Comparison of ENCODE assay signal across 8 cellular contexts in genomic region chr17:59154335-59154720, GRCh38. TPM values are rescaled to one million over a fixed set of nuclear protein-coding genes. Genes with fewer than 3 reads are reported as not detected.
DNase-seq lines count a peak whose midpoint lies in the region; ATAC-seq, FAIRE-seq and TF ChIP-seq lines count a peak whose summit lies in the region.

No MANE protein-coding gene starts in this region.

- H3K27me3 ChIP-seq in fibroblast of lung (ENCODE audit: control insufficient read depth, insufficient read depth, low read length) = no peaks in the 10 kb centered on the region
- H3K27me3 ChIP-seq in neuronal stem cell (ENCODE audit: control insufficient read depth in 3 of 3, insufficient read depth in 3 of 3, low read depth in 1 of 3, low read length in 3 of 3) = no peaks in the 10 kb centered on the region

- no peak overlapping the region for H3K14ac ChIP-seq in neuronal stem cell (ENCODE audit: low read length)

- H3K27ac ChIP-seq in fibroblast of lung (ENCODE audit: insufficient read depth, low read length) (peak overlapping the region; percentile 94), neuronal stem cell (replicated peaks; ENCODE audit: low read length) (peak overlapping the region; percentile 97)

- peaks cover 10% of the 10 kb centered on the region for H3K4me1 ChIP-seq in fibroblast of lung (ENCODE audit: control insufficient read depth, extremely low read depth, insufficient read depth, low read length)
- peaks cover 0 to 12% of the 10 kb centered on the region in 2 donors for H3K4me1 ChIP-seq in neuronal stem cell (ENCODE audit: control insufficient read depth in 2 of 2, insufficient read depth in 1 of 2, low read depth in 1 of 2, low read length in 2 of 2)

- H2AFZ ChIP-seq in fibroblast of lung (ENCODE audit: low read length) (peak overlapping the region; percentile 76), neuronal stem cell (ENCODE audit: low read length) (peak overlapping the region; percentile 55)

- peak overlapping the region; percentile 26 for H3K4ac ChIP-seq in neuronal stem cell (ENCODE audit: low read length)

- H3K79me2 ChIP-seq in fibroblast of lung (ENCODE audit: control insufficient read depth, insufficient read depth, low read length) = peaks cover 86% of the 10 kb centered on the region

- H3K36me3 ChIP-seq in fibroblast of lung (ENCODE audit: control insufficient read depth, insufficient read depth, low read length) (no peaks in the 10 kb centered on the region), neuronal stem cell (replicated peaks in 1 of 2; ENCODE audit: control insufficient read depth in 2 of 2, insufficient read depth in 2 of 2, low read length in 2 of 2) (peaks cover 0 to 52% of the 10 kb centered on the region in 2 donors)

- H2BK12ac ChIP-seq in neuronal stem cell (ENCODE audit: low read length) = no peak overlapping the region

- H4K8ac ChIP-seq in neuronal stem cell (ENCODE audit: low read depth, low read length) = no peak overlapping the region

- peak overlapping the region; percentile 72 for H2AK5ac ChIP-seq in neuronal stem cell (ENCODE audit: low read depth, low read length)

- peak overlapping the region; percentile 80 for H3K4me3 ChIP-seq in LNCaP clone FGC (ENCODE audit: low read depth, low read length)
- peak overlapping the region; percentile 67 to 90 (median 85) for H3K4me3 ChIP-seq in fibroblast of lung (replicated peaks in 1 of 4; ENCODE audit: control extremely low read depth in 1 of 4, insufficient read depth in 1 of 4, low read depth in 3 of 4, low read length in 4 of 4)
- H3K4me3 ChIP-seq in neuronal stem cell (ENCODE audit: low read length in 2 of 2) = peak overlapping the region; percentile 91 to 93

- peak; percentile 72 for FAIRE-seq in urothelium cell line (lab: Jason Lieb, UNC)

- H3K23ac ChIP-seq in neuronal stem cell (ENCODE audit: low read depth, low read length, poor library complexity) = peak overlapping the region; percentile 10

- H3K79me1 ChIP-seq in neuronal stem cell (ENCODE audit: low read depth, low read length) = no peaks in the 10 kb centered on the region

- H3K18ac ChIP-seq in neuronal stem cell (ENCODE audit: low read length) = peak overlapping the region; percentile 96

- H4K20me1 ChIP-seq in fibroblast of lung (ENCODE audit: control insufficient read depth, extremely low read depth, insufficient read depth, low read length) = no peaks in the 10 kb centered on the region

- no peak for ATAC-seq in GM21360 (IDR thresholded peaks at IDR 0.05; ENCODE audit: unreplicated experiment)

- H4K91ac ChIP-seq in neuronal stem cell (ENCODE audit: low read depth, low read length, poor library complexity) = peak overlapping the region; percentile 89

- peak overlapping the region; percentile 90 for H2BK5ac ChIP-seq in neuronal stem cell (ENCODE audit: low read length)

- H3K9ac ChIP-seq in fibroblast of lung (ENCODE audit: insufficient read depth, low read length) (peak overlapping the region; percentile 80), neuronal stem cell (ENCODE audit: low read depth, low read length, poor library complexity) (peak overlapping the region; percentile 90)

- H2BK15ac ChIP-seq in neuronal stem cell (ENCODE audit: low read length) = peak overlapping the region; percentile 28

- DNase-seq in DMS153 treated with DMSO at 0.1 percent for 48 hours (lab: John Stamatoyannopoulos, UW; ENCODE audit: unreplicated experiment) (peak; percentile 59), DMS153 (lab: John Stamatoyannopoulos, UW) (no peak), LNCaP clone FGC (ENCODE audit: low read depth) (no peak), fibroblast of lung (ENCODE audit: low read depth in 2 of 2) (peak; percentile 44 to 51), neuronal stem cell (ENCODE audit: low spot score) (peak; percentile 48), urothelium cell line (ENCODE audit: low spot score) (peak; percentile 62)
- DNase-seq in activated CD4-positive, alpha-beta T cell treated with anti-CD3 and anti-CD28 coated beads for 4 hours = peak; percentile 17 to 28

- TF ChIP-seq CTCF in LNCaP clone FGC (IDR thresholded peaks at IDR 0.05; ENCODE audit: control insufficient read depth, extremely low read depth, insufficient read depth) (no peak), fibroblast of lung (conservative IDR thresholded peaks at IDR 0.05 in 1 of 2, IDR thresholded peaks at IDR 0.05 in 1 of 2; ENCODE audit: low read depth in 1 of 2, low read length in 2 of 2) (no peak)

- peak overlapping the region; percentile 67 for H2BK120ac ChIP-seq in neuronal stem cell (ENCODE audit: low read depth, low read length)

- WGBS in neuronal stem cell (ENCODE audit: extremely low coverage in 2 of 2, insufficient read length in 2 of 2, insufficient replicate concordance in 1 of 2), 2 donors = no CpG with 5 or more reads among the region's 24 CpGs

- H3K9me3 ChIP-seq in fibroblast of lung (ENCODE audit: control insufficient read depth, insufficient read depth, low read depth, low read length) (no peaks in the 10 kb centered on the region), neuronal stem cell (replicated peaks in 1 of 2; ENCODE audit: control insufficient read depth in 2 of 2, insufficient read depth in 1 of 2, low read depth in 1 of 2, low read length in 2 of 2) (peaks cover 0 to 5% of the 10 kb centered on the region in 2 donors)

- H3K4me2 ChIP-seq in fibroblast of lung (ENCODE audit: extremely low read depth, insufficient read depth, low read length) (peak overlapping the region; percentile 26), neuronal stem cell (ENCODE audit: insufficient read depth, low read length, poor library complexity, severe bottlenecking) (peak overlapping the region; percentile 61)

RNA-seq across cellular contexts. Expression of gene SKA2, which starts 0.7 kb away (rescaled TPM):
- total RNA-seq in fibroblast of lung = 32.9 and 53.7 TPM in 2 replicates
- polyA plus RNA-seq in fibroblast of lung = 52.9 and 63.0 TPM in 2 replicates
- polyA plus RNA-seq in fibroblast of lung (2012) = 88.0 and 89.5 TPM in 2 replicates
- polyA minus RNA-seq in fibroblast of lung (ENCODE audit: low replicate concordance) = 6.4 and 6.8 TPM in 2 replicates
- 304 TPM for polyA plus RNA-seq in neuronal stem cell (2013, experiment 1 of 2)
- polyA plus RNA-seq in neuronal stem cell (2013, experiment 2 of 2) = 306 TPM

RNA-seq across cellular contexts. Expression of gene PRR11, which starts 1.2 kb away (rescaled TPM):
- 1.0 and 6.1 TPM in 2 replicates for total RNA-seq in fibroblast of lung
- 18.9 and 63.1 TPM in 2 replicates for polyA plus RNA-seq in fibroblast of lung
- 14.1 and 44.8 TPM in 2 replicates for polyA plus RNA-seq in fibroblast of lung (2012)
- polyA minus RNA-seq in fibroblast of lung (ENCODE audit: low replicate concordance) = 6.7 and 17.7 TPM in 2 replicates
- polyA plus RNA-seq in neuronal stem cell (2013, experiment 1 of 2) = 105 TPM
- polyA plus RNA-seq in neuronal stem cell (2013, experiment 2 of 2) = 106 TPM

RNA-seq across cellular contexts. Expression of gene TRIM37, which starts 47.6 kb away (rescaled TPM):
- total RNA-seq in fibroblast of lung = 43.7 and 55.3 TPM in 2 replicates
- polyA plus RNA-seq in fibroblast of lung = 28.2 and 29.3 TPM in 2 replicates
- polyA plus RNA-seq in fibroblast of lung (2012) = 19.9 and 22.3 TPM in 2 replicates
- polyA minus RNA-seq in fibroblast of lung (ENCODE audit: low replicate concordance) = 44.4 and 55.8 TPM in 2 replicates
- polyA plus RNA-seq in neuronal stem cell (2013, experiment 1 of 2) = 32.4 TPM
- 32.5 TPM for polyA plus RNA-seq in neuronal stem cell (2013, experiment 2 of 2)

RNA-seq across cellular contexts. Expression of gene SMG8, which starts 55.5 kb away (rescaled TPM):
- total RNA-seq in fibroblast of lung = 25.3 and 25.7 TPM in 2 replicates
- 13.3 and 14.5 TPM in 2 replicates for polyA plus RNA-seq in fibroblast of lung
- 9.4 and 10.7 TPM in 2 replicates for polyA plus RNA-seq in fibroblast of lung (2012)
- polyA minus RNA-seq in fibroblast of lung (ENCODE audit: low replicate concordance) = 6.6 and 22.9 TPM in 2 replicates
- polyA plus RNA-seq in neuronal stem cell (2013, experiment 1 of 2) = 9.7 TPM
- 9.5 TPM for polyA plus RNA-seq in neuronal stem cell (2013, experiment 2 of 2)

Comparison
In these comparisons a context has a peak if more than half of its experiments do, and no peak if none do; other contexts are left out.
1. DNase-seq: peak in DMS153 treated with DMSO at 0.1 percent for 48 hours (single experiment), activated CD4-positive, alpha-beta T cell treated with anti-CD3 and anti-CD28 coated beads for 4 hours (2 of 2), fibroblast of lung (2 of 2), neuronal stem cell (single experiment) and urothelium cell line (single experiment); none in DMS153 (single experiment) and LNCaP clone FGC (single experiment).
2. Peak in every context shown above with its lines, with median percentiles within 50 percentile points of each other: H3K4me3 ChIP-seq.